Comparison of ENCODE assay signal across 18 cellular contexts in the genomic region with DNA sequence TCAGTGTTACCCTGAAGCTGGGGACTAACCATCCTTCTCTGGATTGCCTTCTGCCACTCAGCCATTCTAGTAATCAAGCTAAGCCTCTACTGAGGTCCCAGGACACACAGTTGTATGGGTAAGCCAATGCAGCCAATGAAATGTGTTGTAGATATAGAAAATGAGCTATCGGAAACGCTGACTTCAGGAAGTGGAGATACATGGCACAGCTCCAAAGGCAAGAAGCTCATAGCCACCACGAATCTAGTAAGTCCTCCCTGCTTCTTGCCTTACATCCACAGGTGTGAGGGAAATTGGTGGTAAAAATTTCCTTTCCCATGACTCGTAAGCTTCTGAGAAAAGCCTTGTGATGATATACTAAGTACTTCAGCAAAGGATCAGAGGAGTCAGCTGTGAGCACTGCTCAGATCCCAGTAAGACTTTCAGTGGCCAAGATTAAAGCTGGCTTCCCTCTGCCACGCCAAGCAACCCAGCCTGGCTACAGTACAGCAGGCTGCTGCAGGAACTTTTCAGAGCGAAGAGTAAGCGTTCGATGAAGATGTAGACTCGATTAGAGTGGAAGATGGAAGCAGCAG.
A peak's percentile ranks its signal among the peaks of the same experiment; 100 is the strongest.
DNase-seq lines count a peak whose midpoint lies in the region; ATAC-seq and TF ChIP-seq lines count a peak whose summit lies in the region.
"Had no signal": no experiment of that assay in that cellular context is flagged by ENCODE, and none has a peak within 500 bp of the region (broad histone marks: within the 10 kb centered on the region; RNA-seq: fewer than 3 reads in every experiment).

No MANE protein-coding gene starts in this region.

- no peaks in the 10 kb centered on the region for H3K4me1 Mint-ChIP-seq in activated T-helper 17 cell treated with anti-CD3 and anti-CD28 coated beads, Interleukin-2, amount 50 U/mL, for 72 hours
- no peaks in the 10 kb centered on the region for H3K4me1 Mint-ChIP-seq in progenitor cell of endocrine pancreas (ENCODE audit: low read depth)
- H3K4me1 Mint-ChIP-seq: B cell had no signal

- H3K4me1 ChIP-seq in right atrium auricular region (no peaks in the 10 kb centered on the region), upper lobe of right lung (no peaks in the 10 kb centered on the region)

- H3K27ac ChIP-seq in right atrium auricular region (no peak overlapping the region), upper lobe of right lung (no peak overlapping the region)
- H3K27ac ChIP-seq: RWPE1 had no signal

- H3K9me3 ChIP-seq in right atrium auricular region: no peaks in the 10 kb centered on the region
- H3K9me3 ChIP-seq in upper lobe of right lung: no peaks in the 10 kb centered on the region

- DNase-seq in right atrium auricular region (ENCODE audit: low spot score) (peak; percentile 21), left ventricle myocardium superior (no peak), midbrain (lab: John Stamatoyannopoulos, UW) (peak; percentile 7), upper lobe of right lung (no peak), progenitor cell of endocrine pancreas (ENCODE audit: low spot score, unreplicated experiment) (no peak), NCI-H226 (no peak), T-helper 1 cell (no peak)
- DNase-seq: KBM-7; NCI-H1092; NCI-H1436; NCI-H187 treated with DMSO at 0.1 percent for 48 hours; NCI-H2107; NCI-H69; NK-92 treated with Interleukin-12 subunit alpha and Interleukin-12 subunit beta, amount 100 ng/mL, for 24 hours; SHP77 treated with DMSO at 0.1 percent for 48 hours had no signal

- intact Hi-C loops in left ventricle myocardium superior (cut with micrococcal nuclease): no loop called here
- intact Hi-C loops in upper lobe of right lung (cut with DNase I): no loop called here

- no peaks in the 10 kb centered on the region for H3K27me3 Mint-ChIP-seq in activated T-helper 17 cell treated with anti-CD3 and anti-CD28 coated beads, Interleukin-2, amount 50 U/mL, for 72 hours
- H3K27me3 Mint-ChIP-seq in progenitor cell of endocrine pancreas: peaks cover 8% of the 10 kb centered on the region
- H3K27me3 Mint-ChIP-seq: B cell had no signal

- H3K27me3 ChIP-seq in right atrium auricular region (no peaks in the 10 kb centered on the region), upper lobe of right lung (no peaks in the 10 kb centered on the region)

- ATAC-seq in left ventricle myocardium superior (no peak), upper lobe of right lung (peak; percentile 16)
- ATAC-seq in activated T-helper 17 cell treated with anti-CD3 and anti-CD28 coated beads, Interleukin-2, amount 50 U/mL, for 72 hours (replicated peaks): peak; percentile 58

- no peaks in the 10 kb centered on the region for H3K36me3 Mint-ChIP-seq in activated T-helper 17 cell treated with anti-CD3 and anti-CD28 coated beads, Interleukin-2, amount 50 U/mL, for 72 hours (ENCODE audit: low read depth)
- no peaks in the 10 kb centered on the region for H3K36me3 Mint-ChIP-seq in progenitor cell of endocrine pancreas (ENCODE audit: insufficient read depth)

- H3K27ac Mint-ChIP-seq in activated T-helper 17 cell treated with anti-CD3 and anti-CD28 coated beads, Interleukin-2, amount 50 U/mL, for 72 hours: no peak overlapping the region
- no peak overlapping the region for H3K27ac Mint-ChIP-seq in progenitor cell of endocrine pancreas
- H3K27ac Mint-ChIP-seq: B cell had no signal

- H3K36me3 ChIP-seq in right atrium auricular region: no peaks in the 10 kb centered on the region
- H3K36me3 ChIP-seq in upper lobe of right lung: no peaks in the 10 kb centered on the region

- no peaks in the 10 kb centered on the region for H3K9me3 Mint-ChIP-seq in activated T-helper 17 cell treated with anti-CD3 and anti-CD28 coated beads, Interleukin-2, amount 50 U/mL, for 72 hours
- no peaks in the 10 kb centered on the region for H3K9me3 Mint-ChIP-seq in progenitor cell of endocrine pancreas (ENCODE audit: low read depth)

- no peak overlapping the region for H3K4me3 Mint-ChIP-seq in activated T-helper 17 cell treated with anti-CD3 and anti-CD28 coated beads, Interleukin-2, amount 50 U/mL, for 72 hours
- no peak overlapping the region for H3K4me3 Mint-ChIP-seq in progenitor cell of endocrine pancreas (ENCODE audit: low read depth)
- H3K4me3 Mint-ChIP-seq: B cell had no signal

- no peak overlapping the region for H3K4me3 ChIP-seq in right atrium auricular region
- no peak overlapping the region for H3K4me3 ChIP-seq in upper lobe of right lung

- no peak for TF ChIP-seq CTCF in right atrium auricular region (IDR thresholded peaks at IDR 0.05)
- TF ChIP-seq CTCF in upper lobe of right lung (IDR thresholded peaks at IDR 0.05): no peak
- TF ChIP-seq CTCF in progenitor cell of endocrine pancreas (IDR thresholded peaks at IDR 0.05; ENCODE audit: unreplicated experiment): no peak

Comparison
In these comparisons a context has a peak if more than half of its experiments do, and no peak if none do; other contexts are left out.
1. DNase-seq: peak in right atrium auricular region (single experiment) and midbrain (single experiment); none in left ventricle myocardium superior (single experiment), upper lobe of right lung (single experiment), progenitor cell of endocrine pancreas (single experiment), NCI-H226 (single experiment) and T-helper 1 cell (0 of 5).